In genomic region chr22:20957691-20958440, GRCh38 we compare ENCODE assay signal across 8 cellular contexts. TPM values are rescaled to one million over a fixed set of nuclear protein-coding genes. Genes with fewer than 3 reads are reported as not detected.
DNase-seq lines count a peak whose midpoint lies in the region; TF ChIP-seq lines count a peak whose summit lies in the region.

No MANE protein-coding gene starts in this region.

- no peaks in the 10 kb centered on the region for H3K9me3 Mint-ChIP-seq in neural crest cell

- TF ChIP-seq CTCF in esophagus squamous epithelium (IDR thresholded peaks at IDR 0.05) (no peak), neural crest cell (conservative IDR thresholded peaks at IDR 0.05) (no peak)

- WGBS in esophagus squamous epithelium, 2 donors: 3 to 7% methylated on average over 7 to 9 of the region's 32 CpGs

- intact Hi-C loops in esophagus squamous epithelium (cut with DNase I): no loop called here

- H3K36me3 ChIP-seq in SJSA1: peaks cover 17% of the 10 kb centered on the region
- peaks cover 0 to 12% (median 3%) of the 10 kb centered on the region in 3 donors for H3K36me3 ChIP-seq in esophagus squamous epithelium

- H3K9me3 ChIP-seq in SJSA1 (replicated peaks): no peaks in the 10 kb centered on the region
- no peaks in the 10 kb centered on the region for H3K9me3 ChIP-seq in esophagus squamous epithelium

- no peak for TF ChIP-seq POLR2A in esophagus squamous epithelium (IDR thresholded peaks at IDR 0.05)

- H3K27ac ChIP-seq in SJSA1 (no peak overlapping the region), esophagus squamous epithelium (peak overlapping the region; percentile 84 to 88 (median 85))

- peaks cover 11% of the 10 kb centered on the region for H3K4me1 ChIP-seq in SJSA1 (replicated peaks)
- H3K4me1 ChIP-seq in esophagus squamous epithelium: peaks cover 24 to 67% (median 31%) of the 10 kb centered on the region in 3 donors

- H3K27ac Mint-ChIP-seq in neural crest cell (ENCODE audit: unreplicated experiment): no peak overlapping the region

- H3K4me1 Mint-ChIP-seq in neural crest cell: peaks cover 11% of the 10 kb centered on the region

- peaks cover 6% of the 10 kb centered on the region for H3K36me3 Mint-ChIP-seq in neural crest cell (ENCODE audit: low read depth)

- H3K4me3 Mint-ChIP-seq in neural crest cell: peak overlapping the region; percentile 71

- peaks cover 42% of the 10 kb centered on the region for H3K27me3 Mint-ChIP-seq in neural crest cell (ENCODE audit: low read depth)

- H3K4me3 ChIP-seq in SJSA1 (peak overlapping the region; percentile 29), esophagus squamous epithelium (peak overlapping the region; percentile 57 to 81 (median 74))

- DNase-seq in NCI-H82 (lab: John Stamatoyannopoulos, UW): peak; percentile 59
- no peak for DNase-seq in NCI-H82 treated with DMSO at 0.1 percent for 48 hours (lab: John Stamatoyannopoulos, UW; ENCODE audit: unreplicated experiment)
- no peak for DNase-seq in SJSA1 (ENCODE audit: low read depth in 1 of 2, low spot score in 2 of 2)
- no peak for DNase-seq in esophagus squamous epithelium (lab: John Stamatoyannopoulos, UW)
- no peak for DNase-seq in neural crest cell (ENCODE audit: low read depth, low spot score)
- no peak for DNase-seq in NCI-H526 treated with DMSO at 0.1 percent for 48 hours (lab: John Stamatoyannopoulos, UW)
- no peak for DNase-seq in NCI-H1105 (lab: John Stamatoyannopoulos, UW)
- DNase-seq in NCI-H1048 (lab: John Stamatoyannopoulos, UW): no peak

- peaks cover 6% of the 10 kb centered on the region; the same call in 1 of the 2 replicates for H3K27me3 ChIP-seq in SJSA1 (replicated peaks)
- peaks cover 0 to 10% (median 0%) of the 10 kb centered on the region in 4 donors for H3K27me3 ChIP-seq in esophagus squamous epithelium

RNA-seq across cellular contexts. Expression of gene AIFM3, which starts 9.2 kb away (rescaled TPM):
- not detected in 2 replicates for total RNA-seq in SJSA1 (2014; rRNA removed; shearing (Covaris generic))
- total RNA-seq in esophagus squamous epithelium (1 to 10 TPM in 2 of 4 donors, under 1 TPM in 2; 0.30 to 1.9 (median 0.94) TPM), neural crest cell (0.79 and 0.84 TPM in 2 replicates)

RNA-seq across cellular contexts. Expression of gene LZTR1, which starts 24.2 kb away (rescaled TPM):
- total RNA-seq in SJSA1 (2014; rRNA removed; shearing (Covaris generic)): 15.9 and 21.9 TPM in 2 replicates
- 10 to 100 TPM; 15.3 to 44.4 (median 25.5) TPM for total RNA-seq in esophagus squamous epithelium
- total RNA-seq in neural crest cell: 88.7 and 94.5 TPM in 2 replicates

RNA-seq across cellular contexts. Expression of gene CRKL, which starts 40.7 kb away (rescaled TPM):
- 49.0 and 53.9 TPM in 2 replicates for total RNA-seq in SJSA1 (2014; rRNA removed; shearing (Covaris generic))
- total RNA-seq in esophagus squamous epithelium (10 to 100 TPM; 38.2 to 46.2 (median 44.4) TPM), neural crest cell (102 and 107 TPM in 2 replicates)

RNA-seq across cellular contexts. Expression of gene THAP7, which starts 44.1 kb away (rescaled TPM):
- total RNA-seq in SJSA1 (2014; rRNA removed; shearing (Covaris generic)): 49.0 and 51.1 TPM in 2 replicates
- total RNA-seq in esophagus squamous epithelium (10 to 100 TPM; 13.2 to 38.7 (median 32.0) TPM), neural crest cell (35.4 and 37.0 TPM in 2 replicates)

RNA-seq across cellular contexts. Expression of gene P2RX6, which starts 57.1 kb away (rescaled TPM):
- 0.05 and 0.16 TPM in 2 replicates for total RNA-seq in SJSA1 (2014; rRNA removed; shearing (Covaris generic))
- total RNA-seq in esophagus squamous epithelium (under 1 TPM in 3 of 4 donors, not detected in 1; 0.18 to 0.76 (median 0.50) TPM), neural crest cell (3.4 and 4.5 TPM in 2 replicates)
